In genomic region chr5:111282798-111283197, GRCh38 we compare ENCODE assay signal across 30 cellular contexts.
"Had no signal": no experiment of that assay in that cellular context is flagged by ENCODE, and none has a peak within 500 bp of the region (broad histone marks: within the 10 kb centered on the region; RNA-seq: fewer than 3 reads in every experiment).

No MANE protein-coding gene starts in this region.

- H3K4me3 ChIP-seq: coronary artery, dorsolateral prefrontal cortex, heart left ventricle had no signal

- H3K4me3 Mint-ChIP-seq: activated CD4-positive, alpha-beta memory T cell treated with anti-CD3 and anti-CD28 coated beads for 36 hours; activated CD4-positive, alpha-beta T cell treated with anti-CD3 and anti-CD28 coated beads for 36 hours; activated CD4-positive, alpha-beta T cell treated with anti-CD3 and anti-CD28 coated beads, Interleukin-2, amount 10 ng/mL, durations not matched to agents 24 days and 14 days; activated CD8-positive, alpha-beta memory T cell treated with anti-CD3 and anti-CD28 coated beads, Interleukin-2, amount 10 ng/mL, durations not matched to agents 7 days and 5 days; activated CD8-positive, alpha-beta T cell treated with anti-CD3 and anti-CD28 coated beads, Interleukin-2, amount 10 ng/mL, durations not matched to agents 7 days and 5 days; activated naive CD4-positive, alpha-beta T cell treated with anti-CD3 and anti-CD28 coated beads for 36 hours; activated naive CD4-positive, alpha-beta T cell treated with anti-CD3 and anti-CD28 coated beads, Interleukin-2, amount 50 U/mL, for 24 hours; activated naive CD8-positive, alpha-beta T cell treated with anti-CD3 and anti-CD28 coated beads, Interleukin-2, amount 10 ng/mL, durations not matched to agents 7 days and 5 days; activated T-helper 1 cell treated with anti-CD3 and anti-CD28 coated beads, Interleukin-12 subunit alpha, Interleukin-12 subunit beta, Interleukin-2, Interleukin-4 antibody, amounts not matched to agents 30 ng/mL and 10 ng/mL and 1 ng/mL, durations not matched to agents 14 hours and 24 hours and 36 hours; central memory CD8-positive, alpha-beta T cell; dendritic cell treated with granulocyte-macrophage colony-stimulating factor and Interleukin-4, amounts not matched to agents 40 ng/mL and 50 ng/mL, for 4 days; endodermal cell had no signal

- DNase-seq: activated CD4-positive, alpha-beta memory T cell treated with anti-CD3 and anti-CD28 coated beads for 36 hours; activated CD4-positive, alpha-beta T cell treated with anti-CD3 and anti-CD28 coated beads for 36 hours; activated CD4-positive, alpha-beta T cell treated with anti-CD3 and anti-CD28 coated beads, Interleukin-2, amount 10 ng/mL, durations not matched to agents 24 days and 14 days; activated CD4-positive, CD25-positive, alpha-beta regulatory T cell; activated CD4-positive, CD25-positive, alpha-beta regulatory T cell treated with anti-CD3 and anti-CD28 coated beads, Interleukin-2, amount 50 U/mL, for 72 hours; activated CD8-positive, alpha-beta memory T cell treated with anti-CD3 and anti-CD28 coated beads, Interleukin-2, amount 10 ng/mL, durations not matched to agents 7 days and 5 days; activated CD8-positive, alpha-beta memory T cell treated with anti-CD3 and anti-CD28 coated beads, Interleukin-2, amount 50 U/mL, for 4 hours; activated CD8-positive, alpha-beta T cell treated with anti-CD3 and anti-CD28 coated beads, Interleukin-2, amount 10 ng/mL, durations not matched to agents 7 days and 5 days; activated effector memory CD4-positive, alpha-beta T cell treated with anti-CD3 and anti-CD28 coated beads, Interleukin-2, amount 50 U/mL, for 16 hours; activated naive CD4-positive, alpha-beta T cell treated with anti-CD3 and anti-CD28 coated beads for 36 hours; activated naive CD8-positive, alpha-beta T cell treated with anti-CD3 and anti-CD28 coated beads, Interleukin-2, amount 10 ng/mL, durations not matched to agents 7 days and 5 days; activated T-cell treated with anti-CD3 and anti-CD28 coated beads, Interleukin-2, amount 50 U/mL, for 1 hour; activated T-cell treated with anti-CD3 and anti-CD28 coated beads, Interleukin-2, amount 50 U/mL, for 48 hours; amniotic stem cell; anterior cingulate cortex; brain microvascular endothelial cell; dorsolateral prefrontal cortex; effector memory CD4-positive, alpha-beta T cell; endodermal cell; foreskin fibroblast; glutamatergic neuron; heart left ventricle; T-helper 2 cell had no signal

- H3K36me3 ChIP-seq: brain microvascular endothelial cell, heart left ventricle had no signal

- H3K27me3 Mint-ChIP-seq: activated CD4-positive, alpha-beta memory T cell treated with anti-CD3 and anti-CD28 coated beads for 36 hours; activated CD4-positive, alpha-beta T cell treated with anti-CD3 and anti-CD28 coated beads for 36 hours; activated CD4-positive, alpha-beta T cell treated with anti-CD3 and anti-CD28 coated beads, Interleukin-2, amount 10 ng/mL, durations not matched to agents 24 days and 14 days; activated CD8-positive, alpha-beta memory T cell treated with anti-CD3 and anti-CD28 coated beads, Interleukin-2, amount 10 ng/mL, durations not matched to agents 7 days and 5 days; activated naive CD4-positive, alpha-beta T cell treated with anti-CD3 and anti-CD28 coated beads, Interleukin-2, amount 50 U/mL, for 24 hours; activated naive CD8-positive, alpha-beta T cell treated with anti-CD3 and anti-CD28 coated beads, Interleukin-2, amount 10 ng/mL, durations not matched to agents 7 days and 5 days; central memory CD8-positive, alpha-beta T cell; dendritic cell treated with granulocyte-macrophage colony-stimulating factor and Interleukin-4, amounts not matched to agents 40 ng/mL and 50 ng/mL, for 4 days had no signal

- H3K9me3 Mint-ChIP-seq: activated CD4-positive, alpha-beta memory T cell treated with anti-CD3 and anti-CD28 coated beads for 36 hours; activated CD4-positive, alpha-beta T cell treated with anti-CD3 and anti-CD28 coated beads, Interleukin-2, amount 10 ng/mL, durations not matched to agents 24 days and 14 days; activated naive CD4-positive, alpha-beta T cell treated with anti-CD3 and anti-CD28 coated beads for 36 hours; activated naive CD4-positive, alpha-beta T cell treated with anti-CD3 and anti-CD28 coated beads, Interleukin-2, amount 50 U/mL, for 24 hours; activated naive CD8-positive, alpha-beta T cell treated with anti-CD3 and anti-CD28 coated beads, Interleukin-2, amount 10 ng/mL, durations not matched to agents 7 days and 5 days; activated T-helper 1 cell treated with anti-CD3 and anti-CD28 coated beads, Interleukin-12 subunit alpha, Interleukin-12 subunit beta, Interleukin-2, Interleukin-4 antibody, amounts not matched to agents 30 ng/mL and 10 ng/mL and 1 ng/mL, durations not matched to agents 14 hours and 24 hours and 36 hours; activated T-helper 2 cell treated with anti-CD3 and anti-CD28 coated beads, Interferon-gamma antibody, Interleukin-2, Interleukin-4, amounts not matched to agents 10 μg/mL and 5 μg/mL and 100 μg/mL, durations not matched to agents 14 hours and 24 hours and 36 hours; central memory CD8-positive, alpha-beta T cell; dendritic cell treated with granulocyte-macrophage colony-stimulating factor and Interleukin-4, amounts not matched to agents 40 ng/mL and 50 ng/mL, for 4 days; endodermal cell had no signal

- ATAC-seq: activated CD4-positive, alpha-beta T cell treated with anti-CD3 and anti-CD28 coated beads for 36 hours; activated CD8-positive, alpha-beta memory T cell treated with anti-CD3 and anti-CD28 coated beads, Interleukin-2, amount 10 ng/mL, durations not matched to agents 7 days and 5 days; activated CD8-positive, alpha-beta T cell treated with anti-CD3 and anti-CD28 coated beads, Interleukin-2, amount 10 ng/mL, durations not matched to agents 7 days and 5 days; esophagus mucosa; heart left ventricle had no signal

- H3K27ac ChIP-seq: brain microvascular endothelial cell, coronary artery, heart left ventricle had no signal

- H3K4me1 ChIP-seq: heart left ventricle had no signal

- H3K27ac Mint-ChIP-seq: activated CD4-positive, alpha-beta memory T cell treated with anti-CD3 and anti-CD28 coated beads for 36 hours; activated CD4-positive, alpha-beta T cell treated with anti-CD3 and anti-CD28 coated beads for 36 hours; activated CD4-positive, alpha-beta T cell treated with anti-CD3 and anti-CD28 coated beads, Interleukin-2, amount 10 ng/mL, durations not matched to agents 24 days and 14 days; activated CD8-positive, alpha-beta memory T cell treated with anti-CD3 and anti-CD28 coated beads, Interleukin-2, amount 10 ng/mL, durations not matched to agents 7 days and 5 days; activated CD8-positive, alpha-beta T cell treated with anti-CD3 and anti-CD28 coated beads, Interleukin-2, amount 10 ng/mL, durations not matched to agents 7 days and 5 days; activated naive CD4-positive, alpha-beta T cell treated with anti-CD3 and anti-CD28 coated beads for 36 hours; activated naive CD8-positive, alpha-beta T cell treated with anti-CD3 and anti-CD28 coated beads, Interleukin-2, amount 10 ng/mL, durations not matched to agents 7 days and 5 days; activated T-helper 1 cell treated with anti-CD3 and anti-CD28 coated beads, Interleukin-12 subunit alpha, Interleukin-12 subunit beta, Interleukin-2, Interleukin-4 antibody, amounts not matched to agents 30 ng/mL and 10 ng/mL and 1 ng/mL, durations not matched to agents 14 hours and 24 hours and 36 hours; activated T-helper 2 cell treated with anti-CD3 and anti-CD28 coated beads, Interferon-gamma antibody, Interleukin-2, Interleukin-4, amounts not matched to agents 10 μg/mL and 5 μg/mL and 100 μg/mL, durations not matched to agents 14 hours and 24 hours and 36 hours; dendritic cell treated with granulocyte-macrophage colony-stimulating factor and Interleukin-4, amounts not matched to agents 40 ng/mL and 50 ng/mL, for 4 days; endodermal cell had no signal

- H3K4me1 Mint-ChIP-seq: endodermal cell had no signal

- H3K9me3 ChIP-seq: heart left ventricle had no signal

- H3K36me3 Mint-ChIP-seq: activated CD4-positive, alpha-beta memory T cell treated with anti-CD3 and anti-CD28 coated beads for 36 hours had no signal
